ENCODE assay signal across 25 cellular contexts in genomic region chr1:153417136-153417888, GRCh38. TPM values are rescaled to one million over a fixed set of nuclear protein-coding genes. Genes with fewer than 3 reads are reported as not detected.
DNase-seq lines count a peak whose midpoint lies in the region; FAIRE-seq and TF ChIP-seq lines count a peak whose summit lies in the region.
"Had no signal": no experiment of that assay in that cellular context is flagged by ENCODE, and none has a peak within 500 bp of the region (broad histone marks: within the 10 kb centered on the region; RNA-seq: fewer than 3 reads in every experiment).

No MANE protein-coding gene starts in this region.

- no peak for TF ChIP-seq CTCF in bronchial epithelial cell (IDR thresholded peaks at IDR 0.05; ENCODE audit: insufficient read depth, low read length, severe bottlenecking)

- peak; percentile 38 for DNase-seq in activated effector memory CD4-positive, alpha-beta T cell treated with anti-CD3 and anti-CD28 coated beads, Interleukin-2, amount 50 U/mL, for 16 hours
- DNase-seq in activated effector memory CD4-positive, alpha-beta T cell treated with Interleukin-2 at 50 U/mL for 16 hours: no peak
- DNase-seq in bronchial epithelial cell (ENCODE audit: low read depth) (no peak), islet precursor cell (peak; percentile 32), putamen (ENCODE audit: low spot score) (peak; percentile 34), NCI-H446 treated with DMSO at 0.1 percent for 48 hours (lab: John Stamatoyannopoulos, UW) (no peak), cerebellar nuclear complex (lab: John Stamatoyannopoulos, UW) (no peak), urothelium cell line (ENCODE audit: low spot score) (no peak)
- DNase-seq: 8988T; C1 segment of cervical spinal cord; Calu3; CD4-positive, alpha-beta memory T cell; COR-L47; DMS53; DMS79 treated with DMSO at 0.1 percent for 48 hours; GF-D8; GOT3; HFFc6 had no signal

- no peak overlapping the region for H3K4me3 ChIP-seq in bronchial epithelial cell (ENCODE audit: low read depth, low read length)
- H3K4me3 ChIP-seq: A549, HAP-1 had no signal

- no peaks in the 10 kb centered on the region for H3K36me3 ChIP-seq in bronchial epithelial cell (ENCODE audit: control insufficient read depth, insufficient read depth, low read length)
- H3K36me3 ChIP-seq: HAP-1 had no signal

- FAIRE-seq in bronchial epithelial cell (lab: Jason Lieb, UNC) (peak; percentile 72), urothelium cell line (lab: Jason Lieb, UNC) (no peak)
- FAIRE-seq: A549, GM12891, GM18507, H54 had no signal

- H3K27me3 ChIP-seq in bronchial epithelial cell (ENCODE audit: control insufficient read depth, insufficient read depth, low read length): peaks cover 5% of the 10 kb centered on the region

RNA-seq across cellular contexts. Expression of gene S100A7A, which starts 1.0 kb away (rescaled TPM):
- total RNA-seq in bronchial epithelial cell: not detected in 2 replicates
- total RNA-seq: Calu3; CD4-positive, alpha-beta memory T cell; Daoy; G401; HFFc6 had no signal

RNA-seq across cellular contexts. Expression of gene S100A8, which starts 26.4 kb away (rescaled TPM):
- 50.0 and 551 TPM in 2 replicates for total RNA-seq in bronchial epithelial cell
- total RNA-seq: Calu3, Daoy, G401, HFFc6 had no signal

RNA-seq across cellular contexts. Expression of gene S100A12, which starts 41.9 kb away (rescaled TPM):
- 5.5 TPM in 1 of 2 replicates, not detected in the other for total RNA-seq in bronchial epithelial cell
- total RNA-seq: Calu3; CD4-positive, alpha-beta memory T cell; Daoy; G401; HFFc6 had no signal

RNA-seq across cellular contexts. Expression of gene S100A7, which starts 43.1 kb away (rescaled TPM):
- total RNA-seq in bronchial epithelial cell: 0.38 TPM in 1 of 2 replicates, not detected in the other
- total RNA-seq: Calu3; CD4-positive, alpha-beta memory T cell; Daoy; G401; HFFc6 had no signal

RNA-seq across cellular contexts. Expression of gene S100A9, which starts 59.7 kb away (rescaled TPM):
- 735 and 3,796 TPM in 2 replicates for total RNA-seq in bronchial epithelial cell
- total RNA-seq: Daoy, HFFc6 had no signal

Comparison
In these comparisons a context has a peak if more than half of its experiments do, and no peak if none do; other contexts are left out.
1. DNase-seq: peak in activated effector memory CD4-positive, alpha-beta T cell treated with anti-CD3 and anti-CD28 coated beads, Interleukin-2, amount 50 U/mL, for 16 hours (single experiment), islet precursor cell (single experiment) and putamen (single experiment); none in activated effector memory CD4-positive, alpha-beta T cell treated with Interleukin-2 at 50 U/mL for 16 hours (single experiment), bronchial epithelial cell (single experiment), NCI-H446 treated with DMSO at 0.1 percent for 48 hours (single experiment), cerebellar nuclear complex (0 of 2) and urothelium cell line (single experiment).